26 cellular contexts compared by ENCODE assay signal in genomic region chr3:70712449-70713082, GRCh38.
"Had no signal": no experiment of that assay in that cellular context is flagged by ENCODE, and none has a peak within 500 bp of the region (broad histone marks: within the 10 kb centered on the region; RNA-seq: fewer than 3 reads in every experiment).

No MANE protein-coding gene starts in this region.

- H3K9me3 ChIP-seq: gastrocnemius medialis had no signal

- ATAC-seq: activated CD4-positive, alpha-beta T cell treated with anti-CD3 and anti-CD28 coated beads for 36 hours; activated CD8-positive, alpha-beta T cell treated with anti-CD3 and anti-CD28 coated beads for 36 hours; activated T-cell treated with anti-CD3 and anti-CD28 coated beads, Interleukin-2, amount 50 U/mL, for 4 hours; activated T-helper 17 cell treated with anti-CD3 and anti-CD28 coated beads, Interleukin-2, amount 50 U/mL, for 72 hours; effector memory CD8-positive, alpha-beta T cell; foreskin keratinocyte; gastrocnemius medialis; heart left ventricle had no signal

- H3K36me3 ChIP-seq: brain microvascular endothelial cell, esophagus muscularis mucosa, gastrocnemius medialis, heart left ventricle had no signal

- DNase-seq: activated CD4-positive, alpha-beta T cell treated with anti-CD3 and anti-CD28 coated beads for 36 hours; activated CD4-positive, alpha-beta T cell treated with anti-CD3 and anti-CD28 coated beads, Interleukin-2, amount 10 ng/mL, durations not matched to agents 7 days and 5 days; activated CD4-positive, alpha-beta T cell treated with anti-CD3 and anti-CD28 coated beads, Interleukin-2, amount 50 U/mL, for 48 hours; activated CD4-positive, CD25-positive, alpha-beta regulatory T cell; activated CD4-positive, CD25-positive, alpha-beta regulatory T cell treated with anti-CD3 and anti-CD28 coated beads, Interleukin-2, amount 50 U/mL, for 72 hours; activated CD8-positive, alpha-beta memory T cell treated with anti-CD3 and anti-CD28 coated beads for 24 hours; activated CD8-positive, alpha-beta T cell treated with anti-CD3 and anti-CD28 coated beads for 36 hours; activated effector memory CD4-positive, alpha-beta T cell treated with anti-CD3 and anti-CD28 coated beads, Interleukin-2, amount 50 U/mL, for 16 hours; activated naive CD4-positive, alpha-beta T cell treated with anti-CD3 and anti-CD28 coated beads, Interleukin-2, amount 10 ng/mL, durations not matched to agents 7 days and 5 days; activated T-cell treated with anti-CD3 and anti-CD28 coated beads, Interleukin-2, amount 50 U/mL, for 4 hours; amniotic stem cell; anterior cingulate cortex; brain microvascular endothelial cell; cortex of kidney; dermis blood vessel endothelial cell; effector CD4-positive, alpha-beta T cell; effector memory CD8-positive, alpha-beta T cell; erythroblast; foreskin keratinocyte; gastrocnemius medialis; glutamatergic neuron; heart left ventricle; hypothalamus; T-helper 2 cell had no signal

- H3K4me1 ChIP-seq: foreskin keratinocyte, gastrocnemius medialis had no signal

- H3K4me3 ChIP-seq: esophagus muscularis mucosa, gastrocnemius medialis, heart left ventricle had no signal

- H3K27me3 ChIP-seq: brain microvascular endothelial cell, esophagus muscularis mucosa, foreskin keratinocyte, gastrocnemius medialis, heart left ventricle had no signal

- H3K27ac ChIP-seq: brain microvascular endothelial cell, esophagus muscularis mucosa, foreskin keratinocyte, gastrocnemius medialis, heart left ventricle had no signal
